ENCODE assay signal across 10 cellular contexts in the genomic region with DNA sequence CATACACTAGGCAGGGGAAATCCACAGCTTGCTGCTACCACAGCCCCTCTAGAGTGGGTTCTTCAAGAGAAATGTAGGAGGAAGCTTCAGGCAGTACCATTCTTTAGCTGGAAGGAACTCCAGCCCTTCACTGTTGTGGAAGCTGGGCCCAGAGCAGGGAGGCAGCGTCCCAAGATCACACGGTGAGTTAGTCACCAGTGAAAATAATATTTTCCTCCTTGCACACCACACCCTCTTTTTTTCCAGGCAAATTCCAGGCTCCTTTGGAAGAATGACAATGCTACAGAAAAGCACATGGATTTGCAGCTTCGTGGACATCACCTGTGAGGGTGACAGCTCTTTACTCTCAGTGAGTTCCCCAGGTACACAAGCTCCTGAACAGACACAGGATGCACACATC.
DNase-seq lines count a peak whose midpoint lies in the region; ATAC-seq, FAIRE-seq and TF ChIP-seq lines count a peak whose summit lies in the region.
"Had no signal": no experiment of that assay in that cellular context is flagged by ENCODE, and none has a peak within 500 bp of the region (broad histone marks: within the 10 kb centered on the region; RNA-seq: fewer than 3 reads in every experiment).

No MANE protein-coding gene starts in this region.

- H3K9me3 ChIP-seq in A549 = no peaks in the 10 kb centered on the region

- peaks cover 42% of the 10 kb centered on the region for H3K4me1 ChIP-seq in A549

- H3K4me3 ChIP-seq in A549 (no peak overlapping the region), fibroblast of villous mesenchyme (ENCODE audit: low read depth, low read length) (no peak overlapping the region)

- FAIRE-seq in A549 (lab: Jason Lieb, UNC) = no peak
- FAIRE-seq: TTC549 had no signal

- POLR2A ChIA-PET in A549 (lab: Yijun Ruan, JAX) = interaction anchor here (1.0 kb wide), 1 partner anchor 34 kb away, joined by 4 read pairs; no protein-coding TSS in a partner anchor

- ATAC-seq in A549 (peak; percentile 39 to 43; a peak in 2 of 6 replicates), SK-N-SH treated with all-trans-retinoic acid at 6 μM for 48 hours (peak; percentile 46), HG03108 (IDR thresholded peaks at IDR 0.05; ENCODE audit: unreplicated experiment) (no peak), GM19035 (IDR thresholded peaks at IDR 0.05; ENCODE audit: unreplicated experiment) (no peak)

- peak overlapping the region; percentile 44 to 65 for H3K27ac ChIP-seq in A549

- peak overlapping the region; percentile 34; the same call in 2 of the 3 replicates for H3K4me2 ChIP-seq in A549

- TF ChIP-seq EP300 in A549 (IDR thresholded peaks at IDR 0.05) = no peak

- intact Hi-C loops in posterior vena cava (cut with DNase I) = no loop called here

- no peak for TF ChIP-seq POLR2A in A549 (IDR thresholded peaks at IDR 0.05; ENCODE audit: low read length)

- DNase-seq in A549 (ENCODE audit: low read depth in 1 of 2, low spot score in 1 of 2) (no peak), fibroblast of villous mesenchyme (ENCODE audit: low read depth) (peak; percentile 80), posterior vena cava (ENCODE audit: low spot score) (peak; percentile 89)
- no peak for DNase-seq in stimulated activated CD8-positive, alpha-beta memory T cell treated with anti-CD3 and anti-CD28 coated beads, Interleukin-4, amount 100 ng/mL, for 48 hours
- DNase-seq in central memory CD4-positive, alpha-beta T cell = no peak
- DNase-seq: NCI-H1436 had no signal

- CTCF ChIA-PET in A549 (lab: Yijun Ruan, JAX) = interaction anchor here (1.1 to 3.1 kb wide), 4 partner anchors 12 to 315 kb away, joined by 4 to 10 read pairs (median 4); no protein-coding TSS in a partner anchor

- TF ChIP-seq RAD21 in A549 (conservative IDR thresholded peaks at IDR 0.05 in 1 of 2, IDR thresholded peaks at IDR 0.05 in 1 of 2) = no peak

- TF ChIP-seq CTCF in A549 (IDR thresholded peaks at IDR 0.05) (no peak), fibroblast of villous mesenchyme (IDR thresholded peaks at IDR 0.05; ENCODE audit: insufficient read depth, low read depth, low read length) (no peak)

- WGBS in A549 (ENCODE audit: missing lambda C conversion rate) = 14% methylated on average over 3 of the region's 3 CpGs

TF ChIP-seq in A549, 52 proteins besides CTCF, POLR2A, EP300 and RAD21:
- no peak for TF ChIP-seq PHF8 (IDR thresholded peaks at IDR 0.05; ENCODE audit: borderline replicate concordance, low read depth)
- TF ChIP-seq JUN (IDR thresholded peaks at IDR 0.05) = no peak
- no peak for TF ChIP-seq ESRRA (IDR thresholded peaks at IDR 0.05; ENCODE audit: borderline replicate concordance, low read length)
- TF ChIP-seq, protein P1, sequence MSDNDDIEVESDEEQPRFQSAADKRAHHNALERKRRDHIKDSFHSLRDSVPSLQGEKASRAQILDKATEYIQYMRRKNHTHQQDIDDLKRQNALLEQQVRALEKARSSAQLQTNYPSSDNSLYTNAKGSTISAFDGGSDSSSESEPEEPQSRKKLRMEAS (IDR thresholded peaks at IDR 0.05) = 0 out of 2 replicates have a peak, but pooled peaks have one; percentile 9
- TF ChIP-seq MAFK (IDR thresholded peaks at IDR 0.05; ENCODE audit: partially characterized antibody) = no peak
- no peak for TF ChIP-seq NR3C1 (IDR thresholded peaks at IDR 0.05)

TF ChIP-seq in SK-N-SH treated with all-trans-retinoic acid at 6 μM for 48 hours, 23 proteins besides CTCF, POLR2A, EP300 and RAD21:
- TF ChIP-seq, protein P2, sequence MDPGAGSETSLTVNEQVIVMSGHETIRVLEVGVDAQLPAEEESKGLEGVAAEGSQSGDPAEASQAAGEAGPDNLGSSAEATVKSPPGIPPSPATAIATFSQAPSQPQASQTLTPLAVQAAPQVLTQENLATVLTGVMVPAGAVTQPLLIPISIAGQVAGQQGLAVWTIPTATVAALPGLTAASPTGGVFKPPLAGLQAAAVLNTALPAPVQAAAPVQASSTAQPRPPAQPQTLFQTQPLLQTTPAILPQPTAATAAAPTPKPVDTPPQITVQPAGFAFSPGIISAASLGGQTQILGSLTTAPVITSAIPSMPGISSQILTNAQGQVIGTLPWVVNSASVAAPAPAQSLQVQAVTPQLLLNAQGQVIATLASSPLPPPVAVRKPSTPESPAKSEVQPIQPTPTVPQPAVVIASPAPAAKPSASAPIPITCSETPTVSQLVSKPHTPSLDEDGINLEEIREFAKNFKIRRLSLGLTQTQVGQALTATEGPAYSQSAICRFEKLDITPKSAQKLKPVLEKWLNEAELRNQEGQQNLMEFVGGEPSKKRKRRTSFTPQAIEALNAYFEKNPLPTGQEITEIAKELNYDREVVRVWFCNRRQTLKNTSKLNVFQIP (CRISPR knock-in tag; IDR thresholded peaks at IDR 0.05; ENCODE audit: borderline replicate concordance, low read depth) = no peak
- no peak for TF ChIP-seq RARB (CRISPR knock-in tag; IDR thresholded peaks at IDR 0.05)
- TF ChIP-seq, protein P3, sequence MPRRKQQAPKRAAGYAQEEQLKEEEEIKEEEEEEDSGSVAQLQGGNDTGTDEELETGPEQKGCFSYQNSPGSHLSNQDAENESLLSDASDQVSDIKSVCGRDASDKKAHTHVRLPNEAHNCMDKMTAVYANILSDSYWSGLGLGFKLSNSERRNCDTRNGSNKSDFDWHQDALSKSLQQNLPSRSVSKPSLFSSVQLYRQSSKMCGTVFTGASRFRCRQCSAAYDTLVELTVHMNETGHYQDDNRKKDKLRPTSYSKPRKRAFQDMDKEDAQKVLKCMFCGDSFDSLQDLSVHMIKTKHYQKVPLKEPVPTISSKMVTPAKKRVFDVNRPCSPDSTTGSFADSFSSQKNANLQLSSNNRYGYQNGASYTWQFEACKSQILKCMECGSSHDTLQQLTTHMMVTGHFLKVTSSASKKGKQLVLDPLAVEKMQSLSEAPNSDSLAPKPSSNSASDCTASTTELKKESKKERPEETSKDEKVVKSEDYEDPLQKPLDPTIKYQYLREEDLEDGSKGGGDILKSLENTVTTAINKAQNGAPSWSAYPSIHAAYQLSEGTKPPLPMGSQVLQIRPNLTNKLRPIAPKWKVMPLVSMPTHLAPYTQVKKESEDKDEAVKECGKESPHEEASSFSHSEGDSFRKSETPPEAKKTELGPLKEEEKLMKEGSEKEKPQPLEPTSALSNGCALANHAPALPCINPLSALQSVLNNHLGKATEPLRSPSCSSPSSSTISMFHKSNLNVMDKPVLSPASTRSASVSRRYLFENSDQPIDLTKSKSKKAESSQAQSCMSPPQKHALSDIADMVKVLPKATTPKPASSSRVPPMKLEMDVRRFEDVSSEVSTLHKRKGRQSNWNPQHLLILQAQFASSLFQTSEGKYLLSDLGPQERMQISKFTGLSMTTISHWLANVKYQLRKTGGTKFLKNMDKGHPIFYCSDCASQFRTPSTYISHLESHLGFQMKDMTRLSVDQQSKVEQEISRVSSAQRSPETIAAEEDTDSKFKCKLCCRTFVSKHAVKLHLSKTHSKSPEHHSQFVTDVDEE (CRISPR knock-in tag; IDR thresholded peaks at IDR 0.05) = no peak
- no peak for TF ChIP-seq ZFP30 (CRISPR knock-in tag; IDR thresholded peaks at IDR 0.05)
- no peak for TF ChIP-seq ZNF8 (CRISPR knock-in tag; IDR thresholded peaks at IDR 0.05)
- no peak for TF ChIP-seq BACH2 (CRISPR knock-in tag; IDR thresholded peaks at IDR 0.05; ENCODE audit: borderline replicate concordance)
- TF ChIP-seq ISL1 (CRISPR knock-in tag; IDR thresholded peaks at IDR 0.05) = no peak
- TF ChIP-seq ZNF70 (CRISPR knock-in tag; IDR thresholded peaks at IDR 0.05) = no peak
- no peak for TF ChIP-seq PPARA (CRISPR knock-in tag; IDR thresholded peaks at IDR 0.05; ENCODE audit: borderline replicate concordance)
- TF ChIP-seq SNAI2 (CRISPR knock-in tag; IDR thresholded peaks at IDR 0.05) = no peak
- TF ChIP-seq, protein P4, sequence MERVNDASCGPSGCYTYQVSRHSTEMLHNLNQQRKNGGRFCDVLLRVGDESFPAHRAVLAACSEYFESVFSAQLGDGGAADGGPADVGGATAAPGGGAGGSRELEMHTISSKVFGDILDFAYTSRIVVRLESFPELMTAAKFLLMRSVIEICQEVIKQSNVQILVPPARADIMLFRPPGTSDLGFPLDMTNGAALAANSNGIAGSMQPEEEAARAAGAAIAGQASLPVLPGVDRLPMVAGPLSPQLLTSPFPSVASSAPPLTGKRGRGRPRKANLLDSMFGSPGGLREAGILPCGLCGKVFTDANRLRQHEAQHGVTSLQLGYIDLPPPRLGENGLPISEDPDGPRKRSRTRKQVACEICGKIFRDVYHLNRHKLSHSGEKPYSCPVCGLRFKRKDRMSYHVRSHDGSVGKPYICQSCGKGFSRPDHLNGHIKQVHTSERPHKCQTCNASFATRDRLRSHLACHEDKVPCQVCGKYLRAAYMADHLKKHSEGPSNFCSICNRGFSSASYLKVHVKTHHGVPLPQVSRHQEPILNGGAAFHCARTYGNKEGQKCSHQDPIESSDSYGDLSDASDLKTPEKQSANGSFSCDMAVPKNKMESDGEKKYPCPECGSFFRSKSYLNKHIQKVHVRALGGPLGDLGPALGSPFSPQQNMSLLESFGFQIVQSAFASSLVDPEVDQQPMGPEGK (CRISPR knock-in tag; IDR thresholded peaks at IDR 0.05; ENCODE audit: borderline replicate concordance) = no peak
- no peak for TF ChIP-seq ARNTL (CRISPR knock-in tag; IDR thresholded peaks at IDR 0.05; ENCODE audit: borderline replicate concordance, low read depth)
- no peak for TF ChIP-seq TCF4 (CRISPR knock-in tag; IDR thresholded peaks at IDR 0.05; ENCODE audit: borderline replicate concordance)

Comparison
In these comparisons a context has a peak if more than half of its experiments do, and no peak if none do; other contexts are left out.
1. ATAC-seq: peak in A549 (2 of 2) and SK-N-SH treated with all-trans-retinoic acid at 6 μM for 48 hours (single experiment); none in HG03108 (single experiment) and GM19035 (single experiment).
2. DNase-seq: peak in fibroblast of villous mesenchyme (single experiment) and posterior vena cava (single experiment); none in A549 (0 of 2), stimulated activated CD8-positive, alpha-beta memory T cell treated with anti-CD3 and anti-CD28 coated beads, Interleukin-4, amount 100 ng/mL, for 48 hours (single experiment) and central memory CD4-positive, alpha-beta T cell (single experiment).